ENCODE assay signal across 1 cellular context in genomic region chr2:88626171-88627054, GRCh38.
TF ChIP-seq lines count a peak whose summit lies in the region.

No MANE protein-coding gene starts in this region.

TF ChIP-seq in HEK293, 187 proteins besides CTCF, POLR2A, EP300 and RAD21 (continued from another document):
- TF ChIP-seq ZNF529 (tag by site-specific recombination; IDR thresholded peaks at IDR 0.05; ENCODE audit: insufficient replicate concordance) (no peak), ZFP41 (tag by site-specific recombination; IDR thresholded peaks at IDR 0.05; ENCODE audit: borderline replicate concordance) (no peak), ZNF239 (tag by site-specific recombination; IDR thresholded peaks at IDR 0.05) (no peak)
